8 cellular contexts compared by ENCODE assay signal in genomic region chr3:133540896-133541674, GRCh38. TPM values are rescaled to one million over a fixed set of nuclear protein-coding genes. Genes with fewer than 3 reads are reported as not detected.
DNase-seq lines count a peak whose midpoint lies in the region; ATAC-seq and TF ChIP-seq lines count a peak whose summit lies in the region.

No MANE protein-coding gene starts in this region.

- H3K9me3 ChIP-seq in stomach (peaks cover 0 to 6% (median 0%) of the 10 kb centered on the region in 4 donors), ovary (no peaks in the 10 kb centered on the region)

- no peaks in the 10 kb centered on the region for H3K36me3 ChIP-seq in stomach
- H3K36me3 ChIP-seq in ovary = no peaks in the 10 kb centered on the region

- TF ChIP-seq EP300 in Ishikawa (IDR thresholded peaks at IDR 0.05; ENCODE audit: borderline replicate concordance) = no peak
- TF ChIP-seq EP300 in stomach (IDR thresholded peaks at IDR 0.05) = no peak
- no peak for TF ChIP-seq EP300 in ovary (IDR thresholded peaks at IDR 0.05)

- H3K27ac ChIP-seq in coronary artery (no peak overlapping the region), stomach (peak overlapping the region in 3 of 5 donors; percentile 12 to 58 (median 45)), ovary (no peak overlapping the region)

- TF ChIP-seq CTCF in coronary artery (IDR thresholded peaks at IDR 0.05) (no peak), stomach (IDR thresholded peaks at IDR 0.05) (no peak), ovary (IDR thresholded peaks at IDR 0.05) (no peak)

- WGBS in stomach, 5 donors = 42 to 59% (median 53%) methylated on average over 2 of the region's 2 CpGs
- WGBS in ovary, 3 donors = 68 to 80% (median 75%) methylated on average over 2 of the region's 2 CpGs

- no peak for TF ChIP-seq RAD21 in Ishikawa (IDR thresholded peaks at IDR 0.05; ENCODE audit: low read depth)

- intact Hi-C loops in stomach (cut with DNase I; ENCODE audit: low total_unique reads) = no loop called here
- intact Hi-C loops in ovary (cut with DNase I) = no loop called here

- DNase-seq in SIG-M5 treated with dmso at 0.1 percent for 504 hours (lab: John Stamatoyannopoulos, UW; ENCODE audit: unreplicated experiment) (peak; percentile 9), SIG-M5 (lab: John Stamatoyannopoulos, UW) (no peak), coronary artery (ENCODE audit: low spot score) (peak; percentile 33), stomach (no peak), ovary (no peak), NCI-H524 (lab: John Stamatoyannopoulos, UW) (no peak)

- ATAC-seq in GM21825 (IDR thresholded peaks at IDR 0.05; ENCODE audit: unreplicated experiment) = no peak

- H3K4me3 ChIP-seq in coronary artery (no peak overlapping the region), stomach (no peak overlapping the region), ovary (no peak overlapping the region)

- TF ChIP-seq POLR2A in stomach (IDR thresholded peaks at IDR 0.05) (no peak), ovary (IDR thresholded peaks at IDR 0.05) (no peak)

- H3K4me1 ChIP-seq in stomach = peaks cover 8 to 21% (median 11%) of the 10 kb centered on the region in 4 donors
- peaks cover 6% of the 10 kb centered on the region for H3K4me1 ChIP-seq in ovary (ENCODE audit: insufficient read depth)

- H3K27me3 ChIP-seq in stomach (no peaks in the 10 kb centered on the region), ovary (no peaks in the 10 kb centered on the region)

TF ChIP-seq in Ishikawa, 13 proteins besides CTCF, POLR2A, EP300 and RAD21:
- TF ChIP-seq NFIC (IDR thresholded peaks at IDR 0.05) (peak; percentile 27; the same call in 1 of the 2 replicates), TAF1 (IDR thresholded peaks at IDR 0.05; ENCODE audit: low read depth) (no peak), CEBPB (IDR thresholded peaks at IDR 0.05) (no peak), REST (IDR thresholded peaks at IDR 0.05; ENCODE audit: low read depth) (peak; percentile 29; the same call in 1 of the 2 replicates), USF1 (IDR thresholded peaks at IDR 0.05) (no peak), TEAD4 (IDR thresholded peaks at IDR 0.05) (no peak)

RNA-seq across cellular contexts. Expression of gene CDV3, which starts 32.4 kb away (rescaled TPM):
- total RNA-seq in stomach (100 to 1,000 TPM in 2 of 5 donors, 10 to 100 TPM in 3; 40.3 to 160 (median 65.2) TPM), ovary (100 to 1,000 TPM in 5 of 7 donors, 10 to 100 TPM in 2; 65.5 to 151 (median 134) TPM)
- polyA plus RNA-seq in stomach (10 to 100 TPM; 46.2 to 92.0 (median 72.0) TPM), ovary (100 to 1,000 TPM in 1 of 2 donors, 10 to 100 TPM in 1; 51.3 to 168 TPM)

Comparison
In these comparisons a context has a peak if more than half of its experiments do, and no peak if none do; other contexts are left out.
1. DNase-seq: peak in SIG-M5 treated with dmso at 0.1 percent for 504 hours (single experiment) and coronary artery (single experiment); none in SIG-M5 (single experiment), stomach (single experiment), ovary (0 of 5) and NCI-H524 (0 of 2).
2. H3K27ac ChIP-seq: peak in stomach (3 of 5); none in coronary artery (0 of 2) and ovary (0 of 2).